14 cellular contexts compared by ENCODE assay signal in genomic region chr9:93295031-93295430, GRCh38.
A peak's percentile ranks its signal among the peaks of the same experiment; 100 is the strongest.
DNase-seq lines count a peak whose midpoint lies in the region; ATAC-seq and TF ChIP-seq lines count a peak whose summit lies in the region.
"Had no signal": no experiment of that assay in that cellular context is flagged by ENCODE, and none has a peak within 500 bp of the region (broad histone marks: within the 10 kb centered on the region; RNA-seq: fewer than 3 reads in every experiment).

No MANE protein-coding gene starts in this region.

- no peak overlapping the region for H3K4me3 Mint-ChIP-seq in activated T-cell treated with anti-CD3 and anti-CD28 coated beads, Interleukin-2, amount 50 U/mL, for 24 hours
- no peak overlapping the region for H3K4me3 Mint-ChIP-seq in activated T-cell treated with anti-CD3 and anti-CD28 coated beads, Interleukin-2, amount 50 U/mL, for 4 hours
- H3K4me3 Mint-ChIP-seq: nephron progenitor cell; stimulated activated naive CD8-positive, alpha-beta T cell treated with anti-CD3 and anti-CD28 coated beads, Interleukin-15, Interleukin-2, amounts not matched to agents 100 ng/mL and 50 ng/mL, for 24 hours had no signal

- H3K36me3 Mint-ChIP-seq in activated T-cell treated with anti-CD3 and anti-CD28 coated beads, Interleukin-2, amount 50 U/mL, for 24 hours (ENCODE audit: low read depth): no peaks in the 10 kb centered on the region
- H3K36me3 Mint-ChIP-seq in activated T-cell treated with anti-CD3 and anti-CD28 coated beads, Interleukin-2, amount 50 U/mL, for 4 hours (ENCODE audit: insufficient read depth): no peaks in the 10 kb centered on the region

- no peaks in the 10 kb centered on the region for H3K27me3 ChIP-seq in body of pancreas
- peaks cover 0 to 33% of the 10 kb centered on the region in 2 donors for H3K27me3 ChIP-seq in left lung
- no peaks in the 10 kb centered on the region for H3K27me3 ChIP-seq in uterus

- no peaks in the 10 kb centered on the region for H3K36me3 ChIP-seq in body of pancreas (replicated peaks in 1 of 2; ENCODE audit: insufficient read depth in 1 of 2, low read depth in 2 of 2)
- H3K36me3 ChIP-seq in left lung: no peaks in the 10 kb centered on the region
- H3K36me3 ChIP-seq in uterus: no peaks in the 10 kb centered on the region

- no peak overlapping the region for H3K27ac Mint-ChIP-seq in activated T-cell treated with anti-CD3 and anti-CD28 coated beads, Interleukin-2, amount 50 U/mL, for 24 hours
- H3K27ac Mint-ChIP-seq: nephron progenitor cell; stimulated activated naive CD8-positive, alpha-beta T cell treated with anti-CD3 and anti-CD28 coated beads, Interleukin-15, Interleukin-2, amounts not matched to agents 100 ng/mL and 50 ng/mL, for 24 hours had no signal

- peak; percentile 25 for DNase-seq in activated T-cell treated with anti-CD3 and anti-CD28 coated beads, Interleukin-2, amount 50 U/mL, for 24 hours
- DNase-seq in activated T-cell treated with anti-CD3 and anti-CD28 coated beads, Interleukin-2, amount 50 U/mL, for 4 hours: no peak
- DNase-seq in body of pancreas: peak in 1 of 4 donors; percentile 37
- no peak for DNase-seq in left lung
- DNase-seq in uterus: peak; percentile 56 to 69
- no peak for DNase-seq in cortex of kidney (lab: John Stamatoyannopoulos, UW)
- no peak for DNase-seq in NCI-H446 (lab: John Stamatoyannopoulos, UW)
- no peak for DNase-seq in cerebellar cortex (ENCODE audit: low spot score)
- DNase-seq: activated naive CD4-positive, alpha-beta T cell; COR-L47; NCI-H2081; nephron progenitor cell had no signal

- WGBS in body of pancreas, 2 donors: 52 to 56% methylated on average over 10 to 12 of the region's 12 CpGs

- H3K4me1 Mint-ChIP-seq in activated T-cell treated with anti-CD3 and anti-CD28 coated beads, Interleukin-2, amount 50 U/mL, for 24 hours (ENCODE audit: low read depth): peaks cover 2% of the 10 kb centered on the region
- peaks cover 7% of the 10 kb centered on the region for H3K4me1 Mint-ChIP-seq in activated T-cell treated with anti-CD3 and anti-CD28 coated beads, Interleukin-2, amount 50 U/mL, for 4 hours (ENCODE audit: low read depth)

- H3K4me3 ChIP-seq in body of pancreas (no peak overlapping the region), left lung (no peak overlapping the region), uterus (no peak overlapping the region)
- H3K4me3 ChIP-seq: lung had no signal

- TF ChIP-seq POLR2A in body of pancreas (IDR thresholded peaks at IDR 0.05): no peak
- no peak for TF ChIP-seq POLR2A in uterus (IDR thresholded peaks at IDR 0.05)

- H3K4me1 ChIP-seq in body of pancreas (peaks cover 22% of the 10 kb centered on the region), left lung (no peaks in the 10 kb centered on the region), uterus (no peaks in the 10 kb centered on the region)

- H3K27ac ChIP-seq in body of pancreas: peak overlapping the region in 3 of 4 donors; percentile 50 to 79 (median 75)
- no peak overlapping the region for H3K27ac ChIP-seq in left lung
- H3K27ac ChIP-seq in uterus: no peak overlapping the region

- no peaks in the 10 kb centered on the region for H3K27me3 Mint-ChIP-seq in activated T-cell treated with anti-CD3 and anti-CD28 coated beads, Interleukin-2, amount 50 U/mL, for 24 hours
- H3K27me3 Mint-ChIP-seq in activated T-cell treated with anti-CD3 and anti-CD28 coated beads, Interleukin-2, amount 50 U/mL, for 4 hours (ENCODE audit: low read depth): peaks cover 5% of the 10 kb centered on the region

- no peak for ATAC-seq in activated T-cell treated with anti-CD3 and anti-CD28 coated beads, Interleukin-2, amount 50 U/mL, for 4 hours
- ATAC-seq in body of pancreas: peak; percentile 43
- ATAC-seq in left lung: peak; percentile 20

- no peaks in the 10 kb centered on the region for H3K9me3 Mint-ChIP-seq in activated T-cell treated with anti-CD3 and anti-CD28 coated beads, Interleukin-2, amount 50 U/mL, for 24 hours
- no peaks in the 10 kb centered on the region for H3K9me3 Mint-ChIP-seq in activated T-cell treated with anti-CD3 and anti-CD28 coated beads, Interleukin-2, amount 50 U/mL, for 4 hours
- H3K9me3 Mint-ChIP-seq: nephron progenitor cell; stimulated activated naive CD8-positive, alpha-beta T cell treated with anti-CD3 and anti-CD28 coated beads, Interleukin-15, Interleukin-2, amounts not matched to agents 100 ng/mL and 50 ng/mL, for 24 hours had no signal

- intact Hi-C loops in body of pancreas (cut with DNase I): no loop called here
- intact Hi-C loops in left lung (cut with DNase I): no loop called here
- intact Hi-C loops in uterus (cut with DNase I; ENCODE audit: low total_unique reads): loop anchor here (10.0 kb wide), 1 partner anchor 130 kb away; no protein-coding TSS in a partner anchor

- H3K9me3 ChIP-seq in body of pancreas (no peaks in the 10 kb centered on the region), left lung (no peaks in the 10 kb centered on the region), uterus (no peaks in the 10 kb centered on the region)

- TF ChIP-seq CTCF in body of pancreas (IDR thresholded peaks at IDR 0.05) (no peak), left lung (IDR thresholded peaks at IDR 0.05) (no peak), uterus (IDR thresholded peaks at IDR 0.05) (no peak)

Comparison
In these comparisons a context has a peak if more than half of its experiments do, and no peak if none do; other contexts are left out.
1. DNase-seq: peak in activated T-cell treated with anti-CD3 and anti-CD28 coated beads, Interleukin-2, amount 50 U/mL, for 24 hours (single experiment) and uterus (2 of 2); none in activated T-cell treated with anti-CD3 and anti-CD28 coated beads, Interleukin-2, amount 50 U/mL, for 4 hours (single experiment), left lung (0 of 2), cortex of kidney (single experiment), NCI-H446 (0 of 2) and cerebellar cortex (single experiment).
2. ATAC-seq: peak in body of pancreas (single experiment) and left lung (single experiment); none in activated T-cell treated with anti-CD3 and anti-CD28 coated beads, Interleukin-2, amount 50 U/mL, for 4 hours (0 of 2).
3. H3K27ac ChIP-seq: peak in body of pancreas (3 of 4); none in left lung (0 of 2) and uterus (0 of 2).